In the genomic region with DNA sequence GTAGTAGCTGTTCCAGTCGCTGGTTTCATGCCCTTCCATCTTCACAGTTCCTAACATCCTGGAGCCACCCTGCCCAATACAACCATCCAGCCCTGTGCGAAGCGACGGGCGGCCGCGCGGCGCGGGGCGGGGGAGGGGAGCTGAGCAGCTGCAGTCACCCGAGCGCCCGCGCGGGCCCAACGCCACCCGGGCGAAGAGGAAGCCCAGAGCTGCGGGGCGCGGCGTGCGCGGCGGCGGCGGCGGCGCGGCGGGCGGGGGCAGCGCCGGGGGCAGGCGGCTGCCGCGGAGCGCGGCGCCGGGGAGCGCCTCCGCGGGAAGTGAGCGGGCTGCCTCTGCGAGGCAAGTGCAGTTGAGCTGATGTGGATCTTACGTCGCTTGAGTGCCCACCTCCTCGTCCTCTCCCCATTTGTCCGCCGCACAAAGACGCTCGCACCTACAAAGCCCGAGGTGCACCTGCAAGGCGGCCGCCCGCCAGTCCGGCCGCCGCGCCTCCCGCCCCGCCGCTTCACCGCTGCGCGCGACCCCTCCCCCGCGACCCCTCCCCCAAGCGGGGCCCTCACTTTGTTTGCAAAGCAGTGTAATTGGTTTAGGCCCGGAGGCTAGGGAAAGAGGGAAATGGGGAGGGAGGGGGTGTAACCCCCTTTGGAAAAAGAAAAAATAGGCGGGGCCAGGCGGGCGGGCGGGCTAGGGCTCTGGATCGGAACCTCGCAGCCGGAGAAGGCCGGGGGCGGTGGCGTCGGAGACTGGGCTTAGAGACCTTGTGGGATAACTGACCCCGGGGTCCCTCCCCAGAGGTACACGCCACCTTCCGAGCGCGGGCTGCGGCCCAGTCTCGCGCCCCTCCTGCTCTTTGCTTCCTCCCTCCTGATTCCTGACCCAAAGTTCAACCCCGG, we compare ENCODE assay signal across 8 cellular contexts. TPM values are rescaled to one million over a fixed set of nuclear protein-coding genes. Genes with fewer than 3 reads are reported as not detected.
DNase-seq lines count a peak whose midpoint lies in the region; ATAC-seq, FAIRE-seq and TF ChIP-seq lines count a peak whose summit lies in the region.

A gene (minus strand): TSS at position 334 of the 893 bp plus-strand sequence. CDS start 277 bp downstream, at position 57.
A gene with protein sequence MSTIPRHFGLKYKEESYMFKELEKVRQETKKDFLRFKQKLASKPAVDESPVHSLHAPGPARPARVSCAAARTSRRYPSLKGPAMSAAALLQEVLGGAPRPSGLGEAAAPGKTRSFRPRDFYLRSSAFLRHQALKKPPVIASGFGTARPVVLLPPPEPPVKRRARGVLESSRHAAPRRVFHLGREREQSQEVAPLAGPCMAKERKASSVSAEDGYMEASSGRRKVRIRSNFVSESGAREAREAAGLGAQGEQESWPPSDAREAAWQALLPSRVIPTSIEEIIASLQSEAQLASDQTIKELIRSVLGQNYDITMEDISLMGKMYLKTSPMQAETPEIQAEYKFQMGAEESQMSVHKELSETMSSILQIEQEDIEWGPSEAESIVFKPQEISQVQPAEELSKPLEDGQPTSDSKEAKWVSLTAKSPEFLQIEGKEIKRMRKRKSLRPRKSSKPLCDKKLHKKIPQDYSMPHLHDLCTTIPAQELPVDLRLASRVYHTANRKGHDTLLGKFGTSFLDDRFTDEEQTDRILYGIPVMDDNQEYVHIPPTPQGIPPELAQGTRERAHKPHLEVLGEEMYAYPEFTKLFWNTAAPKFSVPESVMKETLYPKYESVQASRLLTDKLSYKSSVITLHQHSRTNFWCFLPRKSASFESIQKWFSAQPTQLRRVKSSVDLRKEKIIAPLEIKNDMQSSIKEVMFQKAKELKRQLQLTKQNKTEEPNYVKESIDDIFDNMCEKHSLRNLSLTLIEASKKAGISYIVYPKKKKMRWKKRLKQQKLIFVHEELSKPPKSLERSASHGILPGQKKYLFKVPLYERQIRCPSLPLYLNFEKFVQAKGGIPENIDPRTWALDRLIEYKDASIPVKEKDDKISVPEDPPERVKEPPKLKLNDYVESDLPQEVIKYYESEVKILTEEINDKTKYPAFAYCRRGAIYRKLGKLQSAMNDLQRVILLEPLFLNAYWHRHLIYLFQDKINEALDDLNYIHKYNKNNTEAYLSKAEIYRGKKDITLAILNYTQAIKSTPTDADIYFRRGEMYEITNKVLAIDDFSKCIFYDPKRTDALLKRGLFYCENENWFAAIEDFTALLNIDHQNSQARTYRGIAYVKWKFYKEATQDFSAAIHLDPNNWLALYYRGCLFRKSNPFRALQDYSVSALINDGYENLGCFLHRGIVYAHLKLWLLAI (N-terminal part only) (plus strand): TSS at position 714 of the 893 bp plus-strand sequence. CDS start 26,436 bp downstream, outside the sequence.

- H3K4me3 ChIP-seq in CD4-positive, alpha-beta memory T cell (ENCODE audit: low read length in 2 of 2) = no peak within 1 kb of the TSS
- H3K4me3 ChIP-seq in HUES64 (ENCODE audit: low read length) (peak within 1 kb of the TSS; percentile 48), colonic mucosa (peak within 1 kb of the TSS; percentile 54)

- WGBS in HUES64 = under 1% methylated on average over 93 of the region's 93 CpGs

- intact Hi-C loops in CD4-positive, alpha-beta memory T cell (cut with micrococcal nuclease) = no loop called here
- intact Hi-C loops in colonic mucosa (cut with DNase I) = loop anchor here (5.0 kb wide), 1 partner anchor 348 kb away; no protein-coding TSS in a partner anchor

- H3K36me3 ChIP-seq in CD4-positive, alpha-beta memory T cell (ENCODE audit: insufficient read depth, low read length) = no peaks in the 10 kb centered on the region
- H3K36me3 ChIP-seq in HUES64 (ENCODE audit: insufficient read depth, low read length) (no peaks in the 10 kb centered on the region), colonic mucosa (no peaks in the 10 kb centered on the region)

- H3K9ac ChIP-seq in HUES64 (ENCODE audit: low read depth, low read length) = no peak within 1 kb of the TSS
- H3K9ac ChIP-seq in colonic mucosa (ENCODE audit: low read depth in 2 of 2, low read length in 2 of 2) = peak within 1 kb of the TSS; percentile 89 to 96

- peak within 1 kb of the TSS; percentile 51 to 85 (median 74) for H3K4me3 Mint-ChIP-seq in CD4-positive, alpha-beta memory T cell
- peak within 1 kb of the TSS; percentile 25 for H3K4me3 Mint-ChIP-seq in memory B cell

- no peak for TF ChIP-seq CTCF in colonic mucosa (IDR thresholded peaks at IDR 0.05)

- ATAC-seq in memory B cell (ENCODE audit: low read depth) (no peak), GM18867 (IDR thresholded peaks at IDR 0.05; ENCODE audit: unreplicated experiment) (no peak)

- H3K9me3 ChIP-seq in CD4-positive, alpha-beta memory T cell (ENCODE audit: control insufficient read depth in 1 of 2, low read length in 2 of 2) = no peaks in the 10 kb centered on the region
- H3K9me3 ChIP-seq in HUES64 (ENCODE audit: insufficient read depth, low read depth, low read length) = no peaks in the 10 kb centered on the region
- H3K9me3 ChIP-seq in colonic mucosa = no peaks in the 10 kb centered on the region

- peaks cover 13 to 35% (median 23%) of the 10 kb centered on the region in 4 donors for H3K4me1 Mint-ChIP-seq in CD4-positive, alpha-beta memory T cell
- no peaks in the 10 kb centered on the region for H3K4me1 Mint-ChIP-seq in memory B cell

- H3K36me3 Mint-ChIP-seq in CD4-positive, alpha-beta memory T cell = peaks cover 8% of the 10 kb centered on the region in 2 donors
- peaks cover 2% of the 10 kb centered on the region for H3K36me3 Mint-ChIP-seq in memory B cell

- H3K4me1 ChIP-seq in CD4-positive, alpha-beta memory T cell (ENCODE audit: insufficient read depth, low read length) = peaks cover 7% of the 10 kb centered on the region
- peaks cover 13% of the 10 kb centered on the region; the same call in 1 of the 2 replicates for H3K4me1 ChIP-seq in HUES64 (ENCODE audit: insufficient read depth, low read length)
- H3K4me1 ChIP-seq in colonic mucosa = peaks cover 2% of the 10 kb centered on the region

- POLR2A ChIA-PET in CD4-positive, alpha-beta memory T cell (lab: Charles Lee; ENCODE audit: partially characterized antibody) = no interaction called here

- no peak for FAIRE-seq in GM12891 (lab: Jason Lieb, UNC)

- CTCF ChIA-PET in CD4-positive, alpha-beta memory T cell (lab: Charles Lee; ENCODE audit: partially characterized antibody) = no interaction called here

- H3K27me3 Mint-ChIP-seq in CD4-positive, alpha-beta memory T cell = peaks cover 54 to 60% of the 10 kb centered on the region in 2 donors
- peaks cover 20% of the 10 kb centered on the region for H3K27me3 Mint-ChIP-seq in memory B cell

- peaks cover 32% of the 10 kb centered on the region for H3K27me3 ChIP-seq in CD4-positive, alpha-beta memory T cell (ENCODE audit: insufficient read depth, low read length)
- H3K27me3 ChIP-seq in HUES64 (ENCODE audit: insufficient read depth, low read length) = peaks cover 99% of the 10 kb centered on the region
- H3K27me3 ChIP-seq in colonic mucosa = peaks cover 41% of the 10 kb centered on the region

- no peak within 1 kb of the TSS for H3K27ac ChIP-seq in CD4-positive, alpha-beta memory T cell (ENCODE audit: low read depth, low read length)
- H3K27ac ChIP-seq in HUES64 (ENCODE audit: low read depth, low read length) (no peak within 1 kb of the TSS), colonic mucosa (peak within 1 kb of the TSS; percentile 91)

- no peak for TF ChIP-seq POLR2A in GM12891 (IDR thresholded peaks at IDR 0.05; ENCODE audit: low read depth, low read length)

- H3K9me3 Mint-ChIP-seq in CD4-positive, alpha-beta memory T cell = peaks cover 0 to 46% (median 36%) of the 10 kb centered on the region in 8 donors
- no peaks in the 10 kb centered on the region for H3K9me3 Mint-ChIP-seq in memory B cell

- H3K27ac Mint-ChIP-seq in CD4-positive, alpha-beta memory T cell = peak within 1 kb of the TSS in 5 of 7 donors; percentile 46 to 84 (median 53)
- no peak within 1 kb of the TSS for H3K27ac Mint-ChIP-seq in memory B cell

- DNase-seq in CD4-positive, alpha-beta memory T cell = no peak
- DNase-seq in NOMO-1 (lab: John Stamatoyannopoulos, UW; ENCODE audit: unreplicated experiment in 2 of 2) (peak; percentile 26 to 55), colonic mucosa (peak; percentile 79), memory B cell (ENCODE audit: low spot score in 2 of 2) (no peak), kidney glomerular epithelial cell (lab: John Stamatoyannopoulos, UW) (no peak), GM12891 (ENCODE audit: insufficient read length, low spot score) (no peak)

TF ChIP-seq in GM12891, 5 proteins besides CTCF, POLR2A, EP300 and RAD21:
- TF ChIP-seq SPI1 (IDR thresholded peaks at IDR 0.05; ENCODE audit: low read depth, low read length) (no peak), TAF1 (IDR thresholded peaks at IDR 0.05; ENCODE audit: low read depth, low read length) (no peak), PAX5 (IDR thresholded peaks at IDR 0.05; ENCODE audit: insufficient read depth, low read length, severe bottlenecking) (no peak), POLR2AphosphoS5 (IDR thresholded peaks at IDR 0.05; ENCODE audit: low read depth, low read length) (no peak), POU2F2 (IDR thresholded peaks at IDR 0.05; ENCODE audit: low read depth, low read length) (no peak)

RNA-seq across cellular contexts. Expression of the first gene that starts in this region (rescaled TPM):
- not detected for total RNA-seq in CD4-positive, alpha-beta memory T cell
- polyA plus RNA-seq in CD4-positive, alpha-beta memory T cell = not detected
- 0.60 TPM for polyA plus RNA-seq in HUES64 (2013, experiment 1 of 2)
- 0.82 TPM for polyA plus RNA-seq in HUES64 (2013, experiment 2 of 2)
- 10 to 100 TPM; 70.5 to 87.7 TPM for total RNA-seq in colonic mucosa
- polyA plus RNA-seq in GM12891 (2012; ENCODE audit: low read depth, missing spikeins) = 0.04 TPM

RNA-seq across cellular contexts. Expression of the second gene that starts in this region (rescaled TPM):
- not detected for total RNA-seq in CD4-positive, alpha-beta memory T cell
- polyA plus RNA-seq in CD4-positive, alpha-beta memory T cell = not detected
- not detected for polyA plus RNA-seq in HUES64 (2013, experiment 1 of 2)
- polyA plus RNA-seq in HUES64 (2013, experiment 2 of 2) = 0.57 TPM
- total RNA-seq in colonic mucosa = 1 to 10 TPM; 4.5 to 4.7 TPM
- polyA plus RNA-seq in GM12891 (2012; ENCODE audit: low read depth, missing spikeins) = not detected

Comparison
In these comparisons a context has a peak if more than half of its experiments do, and no peak if none do; other contexts are left out.
1. RNA of the first gene that starts in this region (total RNA-seq): 70.5 to 87.7 TPM in colonic mucosa; not detected in CD4-positive, alpha-beta memory T cell; every median in the first group is over 10 times any median in the second.
2. RNA of the second gene that starts in this region (total RNA-seq): 4.5 to 4.7 TPM in colonic mucosa; not detected in CD4-positive, alpha-beta memory T cell; every median in the first group is over 4 times any median in the second.
3. DNase-seq: peak in NOMO-1 (2 of 2) and colonic mucosa (single experiment); none in CD4-positive, alpha-beta memory T cell (0 of 5), memory B cell (0 of 2), kidney glomerular epithelial cell (single experiment) and GM12891 (single experiment).
4. H3K4me3 ChIP-seq: peak in HUES64 (single experiment) and colonic mucosa (single experiment); none in CD4-positive, alpha-beta memory T cell (0 of 2).